Comparison of ENCODE assay signal across 1 cellular context in the genomic region with DNA sequence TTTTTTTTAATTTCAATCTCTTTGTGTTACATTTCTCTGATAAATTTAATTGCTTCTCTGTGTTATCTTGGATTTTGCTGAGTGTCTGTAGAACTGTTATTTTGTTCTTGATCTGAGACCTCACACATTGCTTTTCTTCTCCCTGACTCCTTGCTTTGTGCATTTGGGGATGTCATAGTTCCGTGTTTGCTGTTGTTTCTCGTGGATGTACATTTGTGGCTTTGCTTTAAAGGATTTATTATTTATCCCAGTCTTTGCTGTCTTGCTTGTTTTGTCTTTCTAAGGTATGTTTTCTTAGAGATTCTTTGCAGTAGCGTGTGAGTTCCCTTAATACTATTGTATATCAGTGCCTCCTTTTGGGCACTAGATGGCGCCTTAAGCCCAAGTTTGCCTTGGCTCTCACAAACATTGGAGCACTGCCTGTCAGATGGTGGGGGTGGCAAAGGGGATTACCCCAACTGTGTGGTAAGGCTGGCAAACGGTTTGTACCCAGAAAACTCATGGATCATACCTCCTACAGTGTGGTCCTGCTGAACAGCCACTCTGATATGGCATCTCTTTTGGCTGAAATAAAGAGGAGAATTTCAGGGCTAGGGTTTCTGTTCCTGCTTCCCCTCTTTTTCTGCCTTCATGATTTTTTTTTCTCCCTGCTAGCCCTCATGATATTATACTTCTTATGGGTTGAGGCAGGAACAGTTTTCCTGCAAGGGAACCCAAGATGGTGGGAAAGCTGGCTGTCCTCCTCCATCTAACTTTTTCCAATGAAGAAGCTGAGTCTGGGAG.
TF ChIP-seq lines count a peak whose summit lies in the region.

No MANE protein-coding gene starts in this region.

TF ChIP-seq in HCT116, 20 proteins besides CTCF, POLR2A, EP300 and RAD21 (continued from another document):
- TF ChIP-seq YY1 (IDR thresholded peaks at IDR 0.05; ENCODE audit: extremely low read depth, insufficient replicate concordance, low read depth, low read length) (no peak), SRF (IDR thresholded peaks at IDR 0.05; ENCODE audit: low read depth) (no peak), JUND (IDR thresholded peaks at IDR 0.05) (no peak)
TF ChIP-seq in HCT116: peak in this region for 0.
